Comparison of ENCODE assay signal across 11 cellular contexts in the genomic region with DNA sequence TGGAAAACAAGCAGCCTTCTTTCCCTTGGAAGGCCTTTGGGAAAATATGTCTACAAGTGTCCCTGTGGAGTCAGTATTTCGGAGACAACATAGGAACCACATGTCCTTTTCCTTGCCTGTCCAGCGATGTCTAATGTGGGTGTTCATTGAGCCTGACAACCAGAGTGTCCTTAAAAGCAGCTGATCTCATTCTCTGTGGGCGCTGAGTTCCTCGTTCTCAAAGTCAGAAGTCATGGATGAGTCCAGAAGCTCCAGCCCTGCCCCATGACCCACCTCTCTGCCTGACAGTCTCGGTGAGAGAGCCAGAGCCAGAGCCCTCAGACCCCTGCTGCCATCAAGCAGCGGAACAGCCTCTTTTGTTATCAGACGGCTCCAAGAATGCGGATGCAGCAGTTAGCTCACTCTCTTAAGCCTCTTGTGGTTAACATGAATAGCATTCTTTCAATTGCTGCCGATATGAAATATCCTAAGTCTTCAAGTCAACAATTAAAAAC.
A peak's percentile ranks its signal among the peaks of the same experiment; 100 is the strongest.
DNase-seq lines count a peak whose midpoint lies in the region; ATAC-seq and TF ChIP-seq lines count a peak whose summit lies in the region.
"Had no signal": no experiment of that assay in that cellular context is flagged by ENCODE, and none has a peak within 500 bp of the region (broad histone marks: within the 10 kb centered on the region; RNA-seq: fewer than 3 reads in every experiment).

No MANE protein-coding gene starts in this region.

- H3K9ac ChIP-seq in HCT116 (ENCODE audit: low read length): peak overlapping the region; percentile 53

- CTCF ChIA-PET in HCT116 (lab: Charles Lee): interaction anchor here (0.8 kb wide), 1 partner anchor 15 kb away, joined by 3 read pairs; no protein-coding TSS in a partner anchor
- CTCF ChIA-PET in RWPE1 (lab: Yijun Ruan, JAX): no interaction called here

- no peaks in the 10 kb centered on the region for H4K20me1 ChIP-seq in HCT116 (ENCODE audit: insufficient read depth)

- peak overlapping the region; percentile 65 for H2AFZ ChIP-seq in HCT116 (ENCODE audit: low read depth, low read length, poor library complexity, severe bottlenecking)

- TF ChIP-seq RAD21 in HCT116 (IDR thresholded peaks at IDR 0.05; ENCODE audit: low read depth): peak; percentile 18; the same call in 1 of the 2 replicates

- peaks cover 24 to 41% of the 10 kb centered on the region in 2 experiments for H3K4me1 ChIP-seq in HCT116 (ENCODE audit: control insufficient read depth in 1 of 2, insufficient read depth in 2 of 2, low read length in 2 of 2)
- H3K4me1 ChIP-seq in cardiac muscle cell (ENCODE audit: low read depth): peaks cover 34% of the 10 kb centered on the region
- H3K4me1 ChIP-seq: transverse colon had no signal

- ATAC-seq in HCT116 (peak; percentile 94), left lobe of liver (no peak)
- ATAC-seq: natural killer cell had no signal

- H3K9me3 ChIP-seq in HCT116 (ENCODE audit: control insufficient read depth in 1 of 2, insufficient read depth in 1 of 2, low read depth in 1 of 2, low read length in 2 of 2) (no peaks in the 10 kb centered on the region), cardiac muscle cell (ENCODE audit: low read depth) (no peaks in the 10 kb centered on the region)
- H3K9me3 ChIP-seq: transverse colon had no signal

- no peaks in the 10 kb centered on the region for H3K9me2 ChIP-seq in HCT116 (ENCODE audit: insufficient read depth)

- H3K36me3 ChIP-seq in HCT116 (ENCODE audit: control insufficient read depth in 1 of 2, insufficient read depth in 2 of 2, low read length in 2 of 2) (no peaks in the 10 kb centered on the region), cardiac muscle cell (no peaks in the 10 kb centered on the region)
- H3K36me3 ChIP-seq: transverse colon had no signal

- intact Hi-C loops in HCT116 (cut with micrococcal nuclease): no loop called here

- H3K27me3 ChIP-seq in HCT116 (ENCODE audit: insufficient read depth, low read length) (no peaks in the 10 kb centered on the region), cardiac muscle cell (no peaks in the 10 kb centered on the region)
- H3K27me3 ChIP-seq: transverse colon had no signal

- no TSS peak for BruUV-seq in HCT116 (replicated peaks; lab: Mats Ljungman, UMichigan)

- TF ChIP-seq CTCF in HCT116 (IDR thresholded peaks at IDR 0.05 in 2 of 3, conservative IDR thresholded peaks at IDR 0.05 in 1 of 3; ENCODE audit: borderline replicate concordance in 1 of 3, insufficient read depth in 1 of 3, low read depth in 2 of 3, low read length in 2 of 3): no peak
- no peak for TF ChIP-seq CTCF in RWPE1 (conservative IDR thresholded peaks at IDR 0.05; ENCODE audit: low read depth)
- TF ChIP-seq CTCF in cardiac muscle cell (IDR thresholded peaks at IDR 0.05; ENCODE audit: low read depth, low read length): no peak
- TF ChIP-seq CTCF in GM10266 (IDR thresholded peaks at IDR 0.05; ENCODE audit: control insufficient read depth, insufficient read depth, low read depth, missing control alignments): no peak

- H3K4me3 ChIP-seq in HCT116 (replicated peaks in 1 of 2; ENCODE audit: low read depth in 1 of 2, low read length in 2 of 2) (peak overlapping the region; percentile 16 to 35), cardiac muscle cell (no peak overlapping the region)
- H3K4me3 ChIP-seq: transverse colon had no signal

- DNase-seq in HCT116 (ENCODE audit: low read depth, low spot score) (peak; percentile 78), RWPE1 (ENCODE audit: low spot score) (peak; percentile 11), cardiac muscle cell (ENCODE audit: low read depth in 1 of 2, low spot score in 1 of 2) (peak; percentile 91), retina (peak; percentile 70), GM10266 (ENCODE audit: extremely low spot score) (no peak), left lobe of liver (ENCODE audit: low spot score) (no peak), mesenteric fat pad (ENCODE audit: low spot score) (no peak), GOT3 (lab: John Stamatoyannopoulos, UW) (no peak)
- DNase-seq: activated effector memory CD4-positive, alpha-beta T cell treated with Interleukin-2 at 50 U/mL for 16 hours; natural killer cell; transverse colon had no signal

- peak overlapping the region; percentile 72 for H3K4me2 ChIP-seq in HCT116 (ENCODE audit: low read length)

- H3K79me2 ChIP-seq in HCT116 (ENCODE audit: insufficient read depth, low read length): no peaks in the 10 kb centered on the region

- peak overlapping the region; percentile 68 for H3K27ac ChIP-seq in HCT116 (ENCODE audit: low read depth, low read length)
- no peak overlapping the region for H3K27ac ChIP-seq in RWPE1
- H3K27ac ChIP-seq in cardiac muscle cell: peak overlapping the region; percentile 87
- H3K27ac ChIP-seq: transverse colon had no signal

- POLR2A ChIA-PET in HCT116 (lab: Charles Lee) (no interaction called here), RWPE1 (lab: Yijun Ruan, JAX; ENCODE audit: low non-redundant PET) (no interaction called here)

- TF ChIP-seq POLR2A in HCT116 (IDR thresholded peaks at IDR 0.05; ENCODE audit: borderline replicate concordance, extremely low read depth, insufficient read depth, insufficient read length): no peak

- RAD21 ChIA-PET in HCT116 (lab: Charles Lee; ENCODE audit: low non-redundant PET in 1 of 2, low total read pairs in 2 of 2, uncharacterized antibody in 2 of 2, unreplicated experiment in 2 of 2): no interaction called here

TF ChIP-seq in HCT116, 20 proteins besides CTCF, POLR2A, EP300 and RAD21:
- TF ChIP-seq ZNF274 (IDR thresholded peaks at IDR 0.05; ENCODE audit: low read depth, low read length): no peak
- TF ChIP-seq, protein P1, sequence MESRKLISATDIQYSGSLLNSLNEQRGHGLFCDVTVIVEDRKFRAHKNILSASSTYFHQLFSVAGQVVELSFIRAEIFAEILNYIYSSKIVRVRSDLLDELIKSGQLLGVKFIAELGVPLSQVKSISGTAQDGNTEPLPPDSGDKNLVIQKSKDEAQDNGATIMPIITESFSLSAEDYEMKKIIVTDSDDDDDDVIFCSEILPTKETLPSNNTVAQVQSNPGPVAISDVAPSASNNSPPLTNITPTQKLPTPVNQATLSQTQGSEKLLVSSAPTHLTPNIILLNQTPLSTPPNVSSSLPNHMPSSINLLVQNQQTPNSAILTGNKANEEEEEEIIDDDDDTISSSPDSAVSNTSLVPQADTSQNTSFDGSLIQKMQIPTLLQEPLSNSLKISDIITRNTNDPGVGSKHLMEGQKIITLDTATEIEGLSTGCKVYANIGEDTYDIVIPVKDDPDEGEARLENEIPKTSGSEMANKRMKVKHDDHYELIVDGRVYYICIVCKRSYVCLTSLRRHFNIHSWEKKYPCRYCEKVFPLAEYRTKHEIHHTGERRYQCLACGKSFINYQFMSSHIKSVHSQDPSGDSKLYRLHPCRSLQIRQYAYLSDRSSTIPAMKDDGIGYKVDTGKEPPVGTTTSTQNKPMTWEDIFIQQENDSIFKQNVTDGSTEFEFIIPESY (IDR thresholded peaks at IDR 0.05; ENCODE audit: extremely low read depth, insufficient replicate concordance, low read length): no peak
- peak; percentile 66 for TF ChIP-seq SP1 (IDR thresholded peaks at IDR 0.05; ENCODE audit: low read depth)
- peak; percentile 88 for TF ChIP-seq TCF7L2 (IDR thresholded peaks at IDR 0.05; ENCODE audit: borderline replicate concordance, extremely low read depth, insufficient read depth, insufficient read length)
- peak; percentile 40; the same call in 1 of the 2 replicates for TF ChIP-seq SIN3A (IDR thresholded peaks at IDR 0.05; ENCODE audit: low read depth)
- TF ChIP-seq ZFX (IDR thresholded peaks at IDR 0.05): no peak
- TF ChIP-seq, protein P2, sequence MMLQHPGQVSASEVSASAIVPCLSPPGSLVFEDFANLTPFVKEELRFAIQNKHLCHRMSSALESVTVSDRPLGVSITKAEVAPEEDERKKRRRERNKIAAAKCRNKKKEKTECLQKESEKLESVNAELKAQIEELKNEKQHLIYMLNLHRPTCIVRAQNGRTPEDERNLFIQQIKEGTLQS (IDR thresholded peaks at IDR 0.05): no peak
- TF ChIP-seq, protein P3, sequence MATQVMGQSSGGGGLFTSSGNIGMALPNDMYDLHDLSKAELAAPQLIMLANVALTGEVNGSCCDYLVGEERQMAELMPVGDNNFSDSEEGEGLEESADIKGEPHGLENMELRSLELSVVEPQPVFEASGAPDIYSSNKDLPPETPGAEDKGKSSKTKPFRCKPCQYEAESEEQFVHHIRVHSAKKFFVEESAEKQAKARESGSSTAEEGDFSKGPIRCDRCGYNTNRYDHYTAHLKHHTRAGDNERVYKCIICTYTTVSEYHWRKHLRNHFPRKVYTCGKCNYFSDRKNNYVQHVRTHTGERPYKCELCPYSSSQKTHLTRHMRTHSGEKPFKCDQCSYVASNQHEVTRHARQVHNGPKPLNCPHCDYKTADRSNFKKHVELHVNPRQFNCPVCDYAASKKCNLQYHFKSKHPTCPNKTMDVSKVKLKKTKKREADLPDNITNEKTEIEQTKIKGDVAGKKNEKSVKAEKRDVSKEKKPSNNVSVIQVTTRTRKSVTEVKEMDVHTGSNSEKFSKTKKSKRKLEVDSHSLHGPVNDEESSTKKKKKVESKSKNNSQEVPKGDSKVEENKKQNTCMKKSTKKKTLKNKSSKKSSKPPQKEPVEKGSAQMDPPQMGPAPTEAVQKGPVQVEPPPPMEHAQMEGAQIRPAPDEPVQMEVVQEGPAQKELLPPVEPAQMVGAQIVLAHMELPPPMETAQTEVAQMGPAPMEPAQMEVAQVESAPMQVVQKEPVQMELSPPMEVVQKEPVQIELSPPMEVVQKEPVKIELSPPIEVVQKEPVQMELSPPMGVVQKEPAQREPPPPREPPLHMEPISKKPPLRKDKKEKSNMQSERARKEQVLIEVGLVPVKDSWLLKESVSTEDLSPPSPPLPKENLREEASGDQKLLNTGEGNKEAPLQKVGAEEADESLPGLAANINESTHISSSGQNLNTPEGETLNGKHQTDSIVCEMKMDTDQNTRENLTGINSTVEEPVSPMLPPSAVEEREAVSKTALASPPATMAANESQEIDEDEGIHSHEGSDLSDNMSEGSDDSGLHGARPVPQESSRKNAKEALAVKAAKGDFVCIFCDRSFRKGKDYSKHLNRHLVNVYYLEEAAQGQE (IDR thresholded peaks at IDR 0.05; ENCODE audit: low read depth): no peak
- TF ChIP-seq JUND (IDR thresholded peaks at IDR 0.05): peak; percentile 58
- TF ChIP-seq YY1 (IDR thresholded peaks at IDR 0.05; ENCODE audit: extremely low read depth, insufficient replicate concordance, low read depth, low read length): peak; percentile 38
- no peak for TF ChIP-seq SRF (IDR thresholded peaks at IDR 0.05; ENCODE audit: low read depth)
- no peak for TF ChIP-seq EZH2 (IDR thresholded peaks at IDR 0.05)
- peak; percentile 34; the same call in 1 of the 2 replicates for TF ChIP-seq POLR2AphosphoS5 (IDR thresholded peaks at IDR 0.05; ENCODE audit: low read depth, low read length)
- no peak for TF ChIP-seq EGR1 (IDR thresholded peaks at IDR 0.05; ENCODE audit: low read depth)
- TF ChIP-seq CBX3 (IDR thresholded peaks at IDR 0.05; ENCODE audit: low read depth): peak; percentile 43; the same call in 1 of the 2 replicates
- peak; percentile 55 for TF ChIP-seq ELF1 (IDR thresholded peaks at IDR 0.05; ENCODE audit: borderline replicate concordance, low read depth)
TF ChIP-seq in HCT116: peak in this region for 8.

Comparison
In these comparisons a context has a peak if more than half of its experiments do, and no peak if none do; other contexts are left out.
1. DNase-seq: peak in HCT116 (single experiment), RWPE1 (single experiment), cardiac muscle cell (2 of 2) and retina (single experiment); none in GM10266 (single experiment), left lobe of liver (single experiment), mesenteric fat pad (single experiment) and GOT3 (single experiment).